In the genomic region with DNA sequence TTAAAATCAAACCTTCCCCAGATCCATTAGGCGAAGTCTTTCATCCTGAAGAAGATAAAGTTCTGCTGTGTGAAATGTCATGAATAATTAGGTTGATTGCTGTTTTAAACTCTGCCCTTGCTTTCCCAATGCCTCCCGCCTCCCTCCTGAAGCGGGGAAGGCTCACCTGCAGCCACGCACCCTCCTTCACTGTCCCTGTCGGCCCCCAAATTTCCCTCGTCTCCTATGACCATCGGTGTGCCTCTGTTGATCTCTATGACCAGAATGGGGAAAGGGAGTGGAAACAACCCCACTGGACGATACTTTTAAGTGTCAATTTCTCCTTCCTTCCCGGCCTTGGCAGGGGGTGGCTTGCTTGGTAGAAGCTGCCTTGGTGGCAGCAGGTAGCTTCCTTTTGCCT, we compare ENCODE assay signal across 2 cellular contexts.
TF ChIP-seq lines count a peak whose summit lies in the region.

No MANE protein-coding gene starts in this region.

TF ChIP-seq in GM23338, 12 proteins besides CTCF, POLR2A, EP300 and RAD21 (continued from another document and continues in another):
- TF ChIP-seq, protein P1, sequence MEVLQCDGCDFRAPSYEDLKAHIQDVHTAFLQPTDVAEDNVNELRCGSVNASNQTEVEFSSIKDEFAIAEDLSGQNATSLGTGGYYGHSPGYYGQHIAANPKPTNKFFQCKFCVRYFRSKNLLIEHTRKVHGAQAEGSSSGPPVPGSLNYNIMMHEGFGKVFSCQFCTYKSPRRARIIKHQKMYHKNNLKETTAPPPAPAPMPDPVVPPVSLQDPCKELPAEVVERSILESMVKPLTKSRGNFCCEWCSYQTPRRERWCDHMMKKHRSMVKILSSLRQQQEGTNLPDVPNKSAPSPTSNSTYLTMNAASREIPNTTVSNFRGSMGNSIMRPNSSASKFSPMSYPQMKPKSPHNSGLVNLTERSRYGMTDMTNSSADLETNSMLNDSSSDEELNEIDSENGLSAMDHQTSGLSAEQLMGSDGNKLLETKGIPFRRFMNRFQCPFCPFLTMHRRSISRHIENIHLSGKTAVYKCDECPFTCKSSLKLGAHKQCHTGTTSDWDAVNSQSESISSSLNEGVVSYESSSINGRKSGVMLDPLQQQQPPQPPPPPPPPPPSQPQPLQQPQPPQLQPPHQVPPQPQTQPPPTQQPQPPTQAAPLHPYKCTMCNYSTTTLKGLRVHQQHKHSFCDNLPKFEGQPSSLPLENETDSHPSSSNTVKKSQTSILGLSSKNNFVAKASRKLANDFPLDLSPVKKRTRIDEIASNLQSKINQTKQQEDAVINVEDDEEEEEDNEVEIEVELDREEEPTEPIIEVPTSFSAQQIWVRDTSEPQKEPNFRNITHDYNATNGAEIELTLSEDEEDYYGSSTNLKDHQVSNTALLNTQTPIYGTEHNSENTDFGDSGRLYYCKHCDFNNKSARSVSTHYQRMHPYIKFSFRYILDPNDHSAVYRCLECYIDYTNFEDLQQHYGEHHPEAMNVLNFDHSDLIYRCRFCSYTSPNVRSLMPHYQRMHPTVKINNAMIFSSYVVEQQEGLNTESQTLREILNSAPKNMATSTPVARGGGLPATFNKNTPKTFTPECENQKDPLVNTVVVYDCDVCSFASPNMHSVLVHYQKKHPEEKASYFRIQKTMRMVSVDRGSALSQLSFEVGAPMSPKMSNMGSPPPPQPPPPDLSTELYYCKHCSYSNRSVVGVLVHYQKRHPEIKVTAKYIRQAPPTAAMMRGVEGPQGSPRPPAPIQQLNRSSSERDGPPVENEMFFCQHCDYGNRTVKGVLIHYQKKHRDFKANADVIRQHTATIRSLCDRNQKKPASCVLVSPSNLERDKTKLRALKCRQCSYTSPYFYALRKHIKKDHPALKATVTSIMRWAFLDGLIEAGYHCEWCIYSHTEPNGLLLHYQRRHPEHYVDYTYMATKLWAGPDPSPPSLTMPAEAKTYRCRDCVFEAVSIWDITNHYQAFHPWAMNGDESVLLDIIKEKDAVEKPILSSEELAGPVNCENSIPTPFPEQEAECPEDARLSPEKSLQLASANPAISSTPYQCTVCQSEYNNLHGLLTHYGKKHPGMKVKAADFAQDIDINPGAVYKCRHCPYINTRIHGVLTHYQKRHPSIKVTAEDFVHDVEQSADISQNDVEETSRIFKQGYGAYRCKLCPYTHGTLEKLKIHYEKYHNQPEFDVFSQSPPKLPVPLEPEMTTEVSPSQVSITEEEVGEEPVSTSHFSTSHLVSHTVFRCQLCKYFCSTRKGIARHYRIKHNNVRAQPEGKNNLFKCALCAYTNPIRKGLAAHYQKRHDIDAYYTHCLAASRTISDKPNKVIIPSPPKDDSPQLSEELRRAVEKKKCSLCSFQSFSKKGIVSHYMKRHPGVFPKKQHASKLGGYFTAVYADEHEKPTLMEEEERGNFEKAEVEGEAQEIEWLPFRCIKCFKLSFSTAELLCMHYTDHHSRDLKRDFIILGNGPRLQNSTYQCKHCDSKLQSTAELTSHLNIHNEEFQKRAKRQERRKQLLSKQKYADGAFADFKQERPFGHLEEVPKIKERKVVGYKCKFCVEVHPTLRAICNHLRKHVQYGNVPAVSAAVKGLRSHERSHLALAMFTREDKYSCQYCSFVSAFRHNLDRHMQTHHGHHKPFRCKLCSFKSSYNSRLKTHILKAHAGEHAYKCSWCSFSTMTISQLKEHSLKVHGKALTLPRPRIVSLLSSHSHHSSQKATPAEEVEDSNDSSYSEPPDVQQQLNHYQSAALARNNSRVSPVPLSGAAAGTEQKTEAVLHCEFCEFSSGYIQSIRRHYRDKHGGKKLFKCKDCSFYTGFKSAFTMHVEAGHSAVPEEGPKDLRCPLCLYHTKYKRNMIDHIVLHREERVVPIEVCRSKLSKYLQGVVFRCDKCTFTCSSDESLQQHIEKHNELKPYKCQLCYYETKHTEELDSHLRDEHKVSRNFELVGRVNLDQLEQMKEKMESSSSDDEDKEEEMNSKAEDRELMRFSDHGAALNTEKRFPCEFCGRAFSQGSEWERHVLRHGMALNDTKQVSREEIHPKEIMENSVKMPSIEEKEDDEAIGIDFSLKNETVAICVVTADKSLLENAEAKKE (CRISPR knock-in tag; IDR thresholded peaks at IDR 0.05) = no peak
- TF ChIP-seq STAT1 (IDR thresholded peaks at IDR 0.05; ENCODE audit: unreplicated experiment) (no peak), EZH2 (IDR thresholded peaks at IDR 0.05; ENCODE audit: low read depth, unreplicated experiment) (no peak), CREB1 (CRISPR knock-in tag; IDR thresholded peaks at IDR 0.05; ENCODE audit: low read depth) (no peak), POLR2AphosphoS5 (IDR thresholded peaks at IDR 0.05; ENCODE audit: low read depth) (no peak), ZNF114 (CRISPR knock-in tag; IDR thresholded peaks at IDR 0.05) (no peak), ZNF331 (CRISPR knock-in tag; IDR thresholded peaks at IDR 0.05; ENCODE audit: low read depth) (no peak), EZH2phosphoT487 (IDR thresholded peaks at IDR 0.05; ENCODE audit: unreplicated experiment) (no peak)
- TF ChIP-seq, protein P2, sequence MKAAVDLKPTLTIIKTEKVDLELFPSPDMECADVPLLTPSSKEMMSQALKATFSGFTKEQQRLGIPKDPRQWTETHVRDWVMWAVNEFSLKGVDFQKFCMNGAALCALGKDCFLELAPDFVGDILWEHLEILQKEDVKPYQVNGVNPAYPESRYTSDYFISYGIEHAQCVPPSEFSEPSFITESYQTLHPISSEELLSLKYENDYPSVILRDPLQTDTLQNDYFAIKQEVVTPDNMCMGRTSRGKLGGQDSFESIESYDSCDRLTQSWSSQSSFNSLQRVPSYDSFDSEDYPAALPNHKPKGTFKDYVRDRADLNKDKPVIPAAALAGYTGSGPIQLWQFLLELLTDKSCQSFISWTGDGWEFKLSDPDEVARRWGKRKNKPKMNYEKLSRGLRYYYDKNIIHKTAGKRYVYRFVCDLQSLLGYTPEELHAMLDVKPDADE (IDR thresholded peaks at IDR 0.05) = no peak
- TF ChIP-seq, protein P3, sequence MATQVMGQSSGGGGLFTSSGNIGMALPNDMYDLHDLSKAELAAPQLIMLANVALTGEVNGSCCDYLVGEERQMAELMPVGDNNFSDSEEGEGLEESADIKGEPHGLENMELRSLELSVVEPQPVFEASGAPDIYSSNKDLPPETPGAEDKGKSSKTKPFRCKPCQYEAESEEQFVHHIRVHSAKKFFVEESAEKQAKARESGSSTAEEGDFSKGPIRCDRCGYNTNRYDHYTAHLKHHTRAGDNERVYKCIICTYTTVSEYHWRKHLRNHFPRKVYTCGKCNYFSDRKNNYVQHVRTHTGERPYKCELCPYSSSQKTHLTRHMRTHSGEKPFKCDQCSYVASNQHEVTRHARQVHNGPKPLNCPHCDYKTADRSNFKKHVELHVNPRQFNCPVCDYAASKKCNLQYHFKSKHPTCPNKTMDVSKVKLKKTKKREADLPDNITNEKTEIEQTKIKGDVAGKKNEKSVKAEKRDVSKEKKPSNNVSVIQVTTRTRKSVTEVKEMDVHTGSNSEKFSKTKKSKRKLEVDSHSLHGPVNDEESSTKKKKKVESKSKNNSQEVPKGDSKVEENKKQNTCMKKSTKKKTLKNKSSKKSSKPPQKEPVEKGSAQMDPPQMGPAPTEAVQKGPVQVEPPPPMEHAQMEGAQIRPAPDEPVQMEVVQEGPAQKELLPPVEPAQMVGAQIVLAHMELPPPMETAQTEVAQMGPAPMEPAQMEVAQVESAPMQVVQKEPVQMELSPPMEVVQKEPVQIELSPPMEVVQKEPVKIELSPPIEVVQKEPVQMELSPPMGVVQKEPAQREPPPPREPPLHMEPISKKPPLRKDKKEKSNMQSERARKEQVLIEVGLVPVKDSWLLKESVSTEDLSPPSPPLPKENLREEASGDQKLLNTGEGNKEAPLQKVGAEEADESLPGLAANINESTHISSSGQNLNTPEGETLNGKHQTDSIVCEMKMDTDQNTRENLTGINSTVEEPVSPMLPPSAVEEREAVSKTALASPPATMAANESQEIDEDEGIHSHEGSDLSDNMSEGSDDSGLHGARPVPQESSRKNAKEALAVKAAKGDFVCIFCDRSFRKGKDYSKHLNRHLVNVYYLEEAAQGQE (IDR thresholded peaks at IDR 0.05; ENCODE audit: unreplicated experiment) = no peak

TF ChIP-seq in H1, 55 proteins besides CTCF, POLR2A, EP300 and RAD21:
- TF ChIP-seq BACH1 (IDR thresholded peaks at IDR 0.05; ENCODE audit: low read length) (no peak), POLR2AphosphoS5 (IDR thresholded peaks at IDR 0.05; ENCODE audit: low read depth, low read length) (no peak), MAFK (IDR thresholded peaks at IDR 0.05; ENCODE audit: low read depth, low read length) (no peak), ZNF274 (IDR thresholded peaks at IDR 0.05; ENCODE audit: borderline replicate concordance, extremely low read depth, low read length) (no peak), SUZ12 (IDR thresholded peaks at IDR 0.05; ENCODE audit: low read length) (no peak), KDM1A (IDR thresholded peaks at IDR 0.05; ENCODE audit: borderline replicate concordance, low read length) (no peak)
- TF ChIP-seq, protein P4, sequence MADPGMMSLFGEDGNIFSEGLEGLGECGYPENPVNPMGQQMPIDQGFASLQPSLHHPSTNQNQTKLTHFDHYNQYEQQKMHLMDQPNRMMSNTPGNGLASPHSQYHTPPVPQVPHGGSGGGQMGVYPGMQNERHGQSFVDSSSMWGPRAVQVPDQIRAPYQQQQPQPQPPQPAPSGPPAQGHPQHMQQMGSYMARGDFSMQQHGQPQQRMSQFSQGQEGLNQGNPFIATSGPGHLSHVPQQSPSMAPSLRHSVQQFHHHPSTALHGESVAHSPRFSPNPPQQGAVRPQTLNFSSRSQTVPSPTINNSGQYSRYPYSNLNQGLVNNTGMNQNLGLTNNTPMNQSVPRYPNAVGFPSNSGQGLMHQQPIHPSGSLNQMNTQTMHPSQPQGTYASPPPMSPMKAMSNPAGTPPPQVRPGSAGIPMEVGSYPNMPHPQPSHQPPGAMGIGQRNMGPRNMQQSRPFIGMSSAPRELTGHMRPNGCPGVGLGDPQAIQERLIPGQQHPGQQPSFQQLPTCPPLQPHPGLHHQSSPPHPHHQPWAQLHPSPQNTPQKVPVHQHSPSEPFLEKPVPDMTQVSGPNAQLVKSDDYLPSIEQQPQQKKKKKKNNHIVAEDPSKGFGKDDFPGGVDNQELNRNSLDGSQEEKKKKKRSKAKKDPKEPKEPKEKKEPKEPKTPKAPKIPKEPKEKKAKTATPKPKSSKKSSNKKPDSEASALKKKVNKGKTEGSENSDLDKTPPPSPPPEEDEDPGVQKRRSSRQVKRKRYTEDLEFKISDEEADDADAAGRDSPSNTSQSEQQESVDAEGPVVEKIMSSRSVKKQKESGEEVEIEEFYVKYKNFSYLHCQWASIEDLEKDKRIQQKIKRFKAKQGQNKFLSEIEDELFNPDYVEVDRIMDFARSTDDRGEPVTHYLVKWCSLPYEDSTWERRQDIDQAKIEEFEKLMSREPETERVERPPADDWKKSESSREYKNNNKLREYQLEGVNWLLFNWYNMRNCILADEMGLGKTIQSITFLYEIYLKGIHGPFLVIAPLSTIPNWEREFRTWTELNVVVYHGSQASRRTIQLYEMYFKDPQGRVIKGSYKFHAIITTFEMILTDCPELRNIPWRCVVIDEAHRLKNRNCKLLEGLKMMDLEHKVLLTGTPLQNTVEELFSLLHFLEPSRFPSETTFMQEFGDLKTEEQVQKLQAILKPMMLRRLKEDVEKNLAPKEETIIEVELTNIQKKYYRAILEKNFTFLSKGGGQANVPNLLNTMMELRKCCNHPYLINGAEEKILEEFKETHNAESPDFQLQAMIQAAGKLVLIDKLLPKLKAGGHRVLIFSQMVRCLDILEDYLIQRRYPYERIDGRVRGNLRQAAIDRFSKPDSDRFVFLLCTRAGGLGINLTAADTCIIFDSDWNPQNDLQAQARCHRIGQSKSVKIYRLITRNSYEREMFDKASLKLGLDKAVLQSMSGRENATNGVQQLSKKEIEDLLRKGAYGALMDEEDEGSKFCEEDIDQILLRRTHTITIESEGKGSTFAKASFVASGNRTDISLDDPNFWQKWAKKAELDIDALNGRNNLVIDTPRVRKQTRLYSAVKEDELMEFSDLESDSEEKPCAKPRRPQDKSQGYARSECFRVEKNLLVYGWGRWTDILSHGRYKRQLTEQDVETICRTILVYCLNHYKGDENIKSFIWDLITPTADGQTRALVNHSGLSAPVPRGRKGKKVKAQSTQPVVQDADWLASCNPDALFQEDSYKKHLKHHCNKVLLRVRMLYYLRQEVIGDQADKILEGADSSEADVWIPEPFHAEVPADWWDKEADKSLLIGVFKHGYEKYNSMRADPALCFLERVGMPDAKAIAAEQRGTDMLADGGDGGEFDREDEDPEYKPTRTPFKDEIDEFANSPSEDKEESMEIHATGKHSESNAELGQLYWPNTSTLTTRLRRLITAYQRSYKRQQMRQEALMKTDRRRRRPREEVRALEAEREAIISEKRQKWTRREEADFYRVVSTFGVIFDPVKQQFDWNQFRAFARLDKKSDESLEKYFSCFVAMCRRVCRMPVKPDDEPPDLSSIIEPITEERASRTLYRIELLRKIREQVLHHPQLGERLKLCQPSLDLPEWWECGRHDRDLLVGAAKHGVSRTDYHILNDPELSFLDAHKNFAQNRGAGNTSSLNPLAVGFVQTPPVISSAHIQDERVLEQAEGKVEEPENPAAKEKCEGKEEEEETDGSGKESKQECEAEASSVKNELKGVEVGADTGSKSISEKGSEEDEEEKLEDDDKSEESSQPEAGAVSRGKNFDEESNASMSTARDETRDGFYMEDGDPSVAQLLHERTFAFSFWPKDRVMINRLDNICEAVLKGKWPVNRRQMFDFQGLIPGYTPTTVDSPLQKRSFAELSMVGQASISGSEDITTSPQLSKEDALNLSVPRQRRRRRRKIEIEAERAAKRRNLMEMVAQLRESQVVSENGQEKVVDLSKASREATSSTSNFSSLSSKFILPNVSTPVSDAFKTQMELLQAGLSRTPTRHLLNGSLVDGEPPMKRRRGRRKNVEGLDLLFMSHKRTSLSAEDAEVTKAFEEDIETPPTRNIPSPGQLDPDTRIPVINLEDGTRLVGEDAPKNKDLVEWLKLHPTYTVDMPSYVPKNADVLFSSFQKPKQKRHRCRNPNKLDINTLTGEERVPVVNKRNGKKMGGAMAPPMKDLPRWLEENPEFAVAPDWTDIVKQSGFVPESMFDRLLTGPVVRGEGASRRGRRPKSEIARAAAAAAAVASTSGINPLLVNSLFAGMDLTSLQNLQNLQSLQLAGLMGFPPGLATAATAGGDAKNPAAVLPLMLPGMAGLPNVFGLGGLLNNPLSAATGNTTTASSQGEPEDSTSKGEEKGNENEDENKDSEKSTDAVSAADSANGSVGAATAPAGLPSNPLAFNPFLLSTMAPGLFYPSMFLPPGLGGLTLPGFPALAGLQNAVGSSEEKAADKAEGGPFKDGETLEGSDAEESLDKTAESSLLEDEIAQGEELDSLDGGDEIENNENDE (IDR thresholded peaks at IDR 0.05; ENCODE audit: insufficient replicate concordance, low read length) = no peak
